In genomic region chr4:150950657-150951056, GRCh38 we compare ENCODE assay signal across 8 cellular contexts.
DNase-seq lines count a peak whose midpoint lies in the region; ATAC-seq and TF ChIP-seq lines count a peak whose summit lies in the region.
"Had no signal": no experiment of that assay in that cellular context is flagged by ENCODE, and none has a peak within 500 bp of the region (broad histone marks: within the 10 kb centered on the region; RNA-seq: fewer than 3 reads in every experiment).

No MANE protein-coding gene starts in this region.

- TF ChIP-seq CTCF in coronary artery (IDR thresholded peaks at IDR 0.05), result no peak

- no peak overlapping the region for H3K4me3 ChIP-seq in coronary artery

- peak overlapping the region in 2 of 8 donors; percentile 9 to 67 for H3K4me3 Mint-ChIP-seq in naive B cell
- no peak overlapping the region for H3K4me3 Mint-ChIP-seq in stimulated activated effector memory CD8-positive, alpha-beta T cell treated with anti-CD3 and anti-CD28 coated beads, Interleukin-12 subunit alpha, Interleukin-12 subunit beta, amount 100 ng/mL, for 72 hours

- peak overlapping the region in 4 of 6 donors; percentile 2 to 84 (median 34) for H3K27ac Mint-ChIP-seq in naive B cell
- no peak overlapping the region for H3K27ac Mint-ChIP-seq in stimulated activated effector memory CD8-positive, alpha-beta T cell treated with anti-CD3 and anti-CD28 coated beads, Interleukin-12 subunit alpha, Interleukin-12 subunit beta, amount 100 ng/mL, for 72 hours

- DNase-seq in OCI-M1 (lab: John Stamatoyannopoulos, UW), result peak; percentile 74
- DNase-seq in naive B cell, result no peak
- no peak for DNase-seq in coronary artery (ENCODE audit: low spot score)
- DNase-seq in D341Med (ENCODE audit: low spot score), result no peak
- DNase-seq in stimulated activated effector memory CD8-positive, alpha-beta T cell treated with anti-CD3 and anti-CD28 coated beads, Interleukin-12 subunit alpha, Interleukin-12 subunit beta, amount 100 ng/mL, for 72 hours (ENCODE audit: low spot score in 2 of 2), result no peak
- DNase-seq: NCI-H510A had no signal

- H3K4me1 Mint-ChIP-seq in naive B cell, result peaks cover 27 to 56% (median 55%) of the 10 kb centered on the region in 3 donors
- peaks cover 47% of the 10 kb centered on the region for H3K4me1 Mint-ChIP-seq in stimulated activated effector memory CD8-positive, alpha-beta T cell treated with anti-CD3 and anti-CD28 coated beads, Interleukin-12 subunit alpha, Interleukin-12 subunit beta, amount 100 ng/mL, for 72 hours

- H3K27ac ChIP-seq in coronary artery, result no peak overlapping the region

- H3K36me3 Mint-ChIP-seq in naive B cell, result peaks cover 0 to 4% of the 10 kb centered on the region in 2 donors
- peaks cover 6% of the 10 kb centered on the region for H3K36me3 Mint-ChIP-seq in stimulated activated effector memory CD8-positive, alpha-beta T cell treated with anti-CD3 and anti-CD28 coated beads, Interleukin-12 subunit alpha, Interleukin-12 subunit beta, amount 100 ng/mL, for 72 hours

- ATAC-seq in GM19035 (IDR thresholded peaks at IDR 0.05; ENCODE audit: unreplicated experiment) (peak; percentile 80), HG02840 (IDR thresholded peaks at IDR 0.05; ENCODE audit: low FRiP score, unreplicated experiment) (peak; percentile 76), naive B cell (ENCODE audit: low read depth in 2 of 2) (no peak)
- no peak for ATAC-seq in stimulated activated effector memory CD8-positive, alpha-beta T cell treated with anti-CD3 and anti-CD28 coated beads, Interleukin-12 subunit alpha, Interleukin-12 subunit beta, amount 100 ng/mL, for 72 hours

- no peaks in the 10 kb centered on the region for H3K27me3 Mint-ChIP-seq in naive B cell

- H3K9me3 Mint-ChIP-seq in naive B cell, result peaks cover 0 to 8% (median 5%) of the 10 kb centered on the region in 7 donors
- no peaks in the 10 kb centered on the region for H3K9me3 Mint-ChIP-seq in stimulated activated effector memory CD8-positive, alpha-beta T cell treated with anti-CD3 and anti-CD28 coated beads, Interleukin-12 subunit alpha, Interleukin-12 subunit beta, amount 100 ng/mL, for 72 hours

Comparison
In these comparisons a context has a peak if more than half of its experiments do, and no peak if none do; other contexts are left out.
1. ATAC-seq: peak in GM19035 (single experiment) and HG02840 (single experiment); none in naive B cell (0 of 2) and stimulated activated effector memory CD8-positive, alpha-beta T cell treated with anti-CD3 and anti-CD28 coated beads, Interleukin-12 subunit alpha, Interleukin-12 subunit beta, amount 100 ng/mL, for 72 hours (single experiment).